ENCODE assay signal across 14 cellular contexts in the genomic region with DNA sequence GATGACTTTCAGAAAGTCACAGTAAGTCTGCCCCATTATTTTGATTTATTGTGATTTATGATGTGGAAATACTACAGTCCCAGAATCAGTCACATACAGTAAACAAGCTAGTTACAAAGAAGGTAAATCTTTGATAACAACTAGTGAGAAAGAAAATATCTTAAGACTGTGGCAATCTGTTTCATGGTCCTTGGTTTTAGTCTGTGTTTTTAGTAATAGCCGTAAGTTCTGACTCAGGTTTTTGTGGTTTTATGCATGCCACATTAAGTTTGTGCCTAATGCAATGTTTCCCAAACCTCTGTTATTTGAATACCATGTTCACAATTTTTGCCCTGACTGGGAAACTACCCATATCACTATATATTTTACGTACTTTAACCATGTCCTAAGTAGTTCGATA. TPM values are rescaled to one million over a fixed set of nuclear protein-coding genes. Genes with fewer than 3 reads are reported as not detected.
DNase-seq lines count a peak whose midpoint lies in the region; ATAC-seq, FAIRE-seq and TF ChIP-seq lines count a peak whose summit lies in the region.
"Had no signal": no experiment of that assay in that cellular context is flagged by ENCODE, and none has a peak within 500 bp of the region (broad histone marks: within the 10 kb centered on the region; RNA-seq: fewer than 3 reads in every experiment).

No MANE protein-coding gene starts in this region.

- DNase-seq in ELR (ENCODE audit: low read depth) (peak; percentile 40), RCC 7860 (ENCODE audit: low spot score) (no peak), fibroblast of the aortic adventitia (ENCODE audit: low read depth) (peak; percentile 16), psoas muscle (no peak)
- DNase-seq: activated CD4-positive, CD25-positive, alpha-beta regulatory T cell; body of pancreas; left ventricle myocardium inferior; NCI-H2081 treated with DMSO at 0.1 percent for 48 hours; Peyer's patch had no signal

- H3K9me3 ChIP-seq in psoas muscle, result no peaks in the 10 kb centered on the region
- H3K9me3 ChIP-seq: body of pancreas, esophagus muscularis mucosa, left ventricle myocardium inferior, Peyer's patch had no signal

- peak; percentile 61 for FAIRE-seq in RCC 7860 (lab: Jason Lieb, UNC)

- 90 to 96% (median 91%) methylated on average over 3 of the region's 3 CpGs for WGBS in psoas muscle, 3 donors

- peaks cover 0 to 67% of the 10 kb centered on the region in 2 donors for H3K36me3 ChIP-seq in psoas muscle (ENCODE audit: insufficient read depth in 1 of 2, low read depth in 1 of 2)

- H3K4me3 ChIP-seq in fibroblast of the aortic adventitia (ENCODE audit: low read depth, low read length) (no peak overlapping the region), psoas muscle (no peak overlapping the region)
- H3K4me3 ChIP-seq: body of pancreas, esophagus muscularis mucosa, left ventricle myocardium inferior, Peyer's patch had no signal

- intact Hi-C loops in psoas muscle (cut with DNase I), result no loop called here

- H3K27ac ChIP-seq in psoas muscle, result no peak overlapping the region
- H3K27ac ChIP-seq: body of pancreas, C4-2B, esophagus muscularis mucosa, left ventricle myocardium inferior, Peyer's patch had no signal

- peak; percentile 43 for ATAC-seq in GM18907 (IDR thresholded peaks at IDR 0.05; ENCODE audit: unreplicated experiment)
- no peak for ATAC-seq in HG03457 (IDR thresholded peaks at IDR 0.05; ENCODE audit: unreplicated experiment)
- no peak for ATAC-seq in psoas muscle
- ATAC-seq in GM18519 (IDR thresholded peaks at IDR 0.05; ENCODE audit: low FRiP score, unreplicated experiment), result no peak
- ATAC-seq: body of pancreas had no signal

- H3K27me3 ChIP-seq in psoas muscle (ENCODE audit: insufficient read depth in 3 of 3, low read length in 2 of 3), result no peaks in the 10 kb centered on the region
- H3K27me3 ChIP-seq: body of pancreas, esophagus muscularis mucosa, Peyer's patch had no signal

- TF ChIP-seq CTCF in fibroblast of the aortic adventitia (IDR thresholded peaks at IDR 0.05; ENCODE audit: insufficient read depth, low read length) (no peak), psoas muscle (IDR thresholded peaks at IDR 0.05) (no peak)

- no peaks in the 10 kb centered on the region for H3K4me1 ChIP-seq in psoas muscle
- H3K4me1 ChIP-seq: body of pancreas, Peyer's patch had no signal

RNA-seq across cellular contexts. Expression of gene CEP295, which starts 6.7 kb away (rescaled TPM):
- total RNA-seq in fibroblast of the aortic adventitia (ENCODE audit: low replicate concordance), result 13.7 and 33.3 TPM in 2 replicates
- 1 to 10 TPM; 3.8 to 5.1 (median 4.8) TPM for total RNA-seq in psoas muscle
- 1 to 10 TPM; 3.1 to 6.3 (median 4.1) TPM for polyA plus RNA-seq in psoas muscle

Comparison
In these comparisons a context has a peak if more than half of its experiments do, and no peak if none do; other contexts are left out.
1. DNase-seq: peak in ELR (single experiment) and fibroblast of the aortic adventitia (single experiment); none in RCC 7860 (single experiment) and psoas muscle (0 of 2).